Comparison of ENCODE assay signal across 1 cellular context in the genomic region with DNA sequence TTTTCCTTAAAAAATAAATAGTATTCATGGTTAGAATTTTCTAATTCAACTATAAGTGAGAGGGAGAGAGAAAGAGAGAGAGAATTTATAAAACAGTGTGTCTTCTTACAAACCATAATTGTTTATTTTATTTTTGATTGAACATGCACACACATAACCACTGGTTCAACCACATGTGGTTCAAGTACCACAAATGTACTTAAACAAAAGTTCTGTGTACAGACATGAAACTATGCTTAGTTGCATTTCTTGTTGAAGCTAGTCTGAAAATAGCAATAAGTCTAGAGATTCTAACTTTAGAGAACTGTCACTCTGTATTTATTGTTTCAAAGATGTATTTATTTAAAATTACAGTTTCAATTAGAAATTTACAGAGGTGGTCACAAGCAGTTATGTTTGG.
TF ChIP-seq lines count a peak whose summit lies in the region.

No MANE protein-coding gene starts in this region.

TF ChIP-seq in SK-N-SH, 30 proteins besides CTCF, POLR2A, EP300 and RAD21 (continued from another document):
- TF ChIP-seq, protein P1, sequence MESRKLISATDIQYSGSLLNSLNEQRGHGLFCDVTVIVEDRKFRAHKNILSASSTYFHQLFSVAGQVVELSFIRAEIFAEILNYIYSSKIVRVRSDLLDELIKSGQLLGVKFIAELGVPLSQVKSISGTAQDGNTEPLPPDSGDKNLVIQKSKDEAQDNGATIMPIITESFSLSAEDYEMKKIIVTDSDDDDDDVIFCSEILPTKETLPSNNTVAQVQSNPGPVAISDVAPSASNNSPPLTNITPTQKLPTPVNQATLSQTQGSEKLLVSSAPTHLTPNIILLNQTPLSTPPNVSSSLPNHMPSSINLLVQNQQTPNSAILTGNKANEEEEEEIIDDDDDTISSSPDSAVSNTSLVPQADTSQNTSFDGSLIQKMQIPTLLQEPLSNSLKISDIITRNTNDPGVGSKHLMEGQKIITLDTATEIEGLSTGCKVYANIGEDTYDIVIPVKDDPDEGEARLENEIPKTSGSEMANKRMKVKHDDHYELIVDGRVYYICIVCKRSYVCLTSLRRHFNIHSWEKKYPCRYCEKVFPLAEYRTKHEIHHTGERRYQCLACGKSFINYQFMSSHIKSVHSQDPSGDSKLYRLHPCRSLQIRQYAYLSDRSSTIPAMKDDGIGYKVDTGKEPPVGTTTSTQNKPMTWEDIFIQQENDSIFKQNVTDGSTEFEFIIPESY (IDR thresholded peaks at IDR 0.05; ENCODE audit: borderline replicate concordance, low read depth), result no peak
- no peak for TF ChIP-seq FOSL2 (IDR thresholded peaks at IDR 0.05; ENCODE audit: borderline replicate concordance, low read depth)
